1 cellular context compared by ENCODE assay signal in the genomic region with DNA sequence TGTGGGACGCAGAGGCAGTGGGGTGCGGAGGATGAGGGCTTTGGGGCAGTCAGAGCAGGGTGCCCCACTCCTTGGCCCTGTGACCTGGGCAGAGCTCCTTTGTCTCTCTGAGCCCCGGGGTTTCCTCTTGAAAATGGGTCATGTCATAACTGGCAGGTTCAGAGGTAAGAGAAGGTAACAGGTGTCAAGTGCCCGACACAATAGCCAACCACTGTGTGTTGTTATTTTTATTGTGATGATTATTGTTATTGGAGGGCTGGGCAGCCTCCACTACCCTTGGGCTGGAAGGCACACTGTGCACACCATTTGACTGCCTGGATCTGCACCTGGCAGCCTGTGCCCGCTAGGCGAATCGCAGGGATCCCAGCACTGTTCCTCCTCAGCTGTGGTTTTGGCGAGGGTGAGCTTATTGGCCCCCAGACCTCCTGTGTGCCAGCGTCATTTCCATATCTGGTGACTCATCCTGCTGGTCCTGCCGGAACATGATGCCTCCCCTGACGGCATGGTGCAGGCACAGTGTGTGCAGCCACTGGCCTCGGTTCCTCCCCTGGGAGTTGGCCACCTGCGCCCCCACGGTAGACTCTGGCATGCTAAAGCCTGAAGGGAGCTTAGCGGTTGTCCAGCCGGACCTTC.
TF ChIP-seq lines count a peak whose summit lies in the region.

No MANE protein-coding gene starts in this region.

TF ChIP-seq in H1, 55 proteins besides CTCF, POLR2A, EP300 and RAD21:
- no peak for TF ChIP-seq RNF2 (IDR thresholded peaks at IDR 0.05; ENCODE audit: borderline replicate concordance, low read depth, low read length, missing control alignments, poor library complexity, severe bottlenecking)
- TF ChIP-seq CTBP2 (IDR thresholded peaks at IDR 0.05; ENCODE audit: borderline replicate concordance, insufficient read depth, insufficient read length, low read length): no peak
- TF ChIP-seq JUND (IDR thresholded peaks at IDR 0.05; ENCODE audit: low read length): peak; percentile 67
- peak; percentile 17; the same call in 1 of the 2 replicates for TF ChIP-seq MAFK (IDR thresholded peaks at IDR 0.05; ENCODE audit: low read depth, low read length)
